8 cellular contexts compared by ENCODE assay signal in genomic region chr20:53736122-53736756, GRCh38.
A peak's percentile ranks its signal among the peaks of the same experiment; 100 is the strongest.
DNase-seq lines count a peak whose midpoint lies in the region; ATAC-seq and TF ChIP-seq lines count a peak whose summit lies in the region.

No MANE protein-coding gene starts in this region.

- H3K36me3 ChIP-seq in subcutaneous abdominal adipose tissue (ENCODE audit: control insufficient read depth in 5 of 5, insufficient read depth in 5 of 5, low read length in 5 of 5) = no peaks in the 10 kb centered on the region
- H3K36me3 ChIP-seq in uterus = no peaks in the 10 kb centered on the region

- H3K36me3 Mint-ChIP-seq in activated CD8-positive, alpha-beta memory T cell treated with anti-CD3 and anti-CD28 coated beads, Interleukin-2, amount 10 ng/mL, durations not matched to agents 7 days and 5 days = no peaks in the 10 kb centered on the region

- TF ChIP-seq CTCF in uterus (IDR thresholded peaks at IDR 0.05) = no peak

- H3K4me3 ChIP-seq in right cardiac atrium (ENCODE audit: low read length) (peak overlapping the region; percentile 38), subcutaneous abdominal adipose tissue (ENCODE audit: low read depth in 1 of 5, low read length in 5 of 5) (no peak overlapping the region), uterus (no peak overlapping the region)

- H3K27me3 ChIP-seq in right cardiac atrium (ENCODE audit: control insufficient read depth, insufficient read depth) = no peaks in the 10 kb centered on the region
- no peaks in the 10 kb centered on the region for H3K27me3 ChIP-seq in subcutaneous abdominal adipose tissue (ENCODE audit: control insufficient read depth in 5 of 5, insufficient read depth in 4 of 5, low read length in 5 of 5)
- no peaks in the 10 kb centered on the region for H3K27me3 ChIP-seq in uterus

- H3K27ac ChIP-seq in right cardiac atrium (ENCODE audit: low read length) (peak overlapping the region; percentile 40), subcutaneous abdominal adipose tissue (ENCODE audit: low read depth, low read length) (peak overlapping the region; percentile 90), uterus (no peak overlapping the region)

- 24% methylated on average over 7 of the region's 7 CpGs for WGBS in right cardiac atrium

- peak overlapping the region; percentile 19 for H3K4me3 Mint-ChIP-seq in activated CD8-positive, alpha-beta memory T cell treated with anti-CD3 and anti-CD28 coated beads, Interleukin-2, amount 10 ng/mL, durations not matched to agents 7 days and 5 days

- no peak overlapping the region for H3K9ac ChIP-seq in subcutaneous abdominal adipose tissue (ENCODE audit: low read length in 5 of 5)

- no peaks in the 10 kb centered on the region for H3K27me3 Mint-ChIP-seq in activated CD8-positive, alpha-beta memory T cell treated with anti-CD3 and anti-CD28 coated beads, Interleukin-2, amount 10 ng/mL, durations not matched to agents 7 days and 5 days

- CTCF ChIA-PET in activated CD8-positive, alpha-beta memory T cell treated with anti-CD3 and anti-CD28 coated beads, Interleukin-2, amount 10 ng/mL, durations not matched to agents 7 days and 5 days (lab: Charles Lee) = interaction anchor here (0.7 to 2.7 kb wide), 11 partner anchors 8 to 194 kb away, joined by 3 to 6 read pairs (median 4); no protein-coding TSS in a partner anchor

- H3K9me3 Mint-ChIP-seq in activated CD8-positive, alpha-beta memory T cell treated with anti-CD3 and anti-CD28 coated beads, Interleukin-2, amount 10 ng/mL, durations not matched to agents 7 days and 5 days (ENCODE audit: low read depth) = no peaks in the 10 kb centered on the region

- intact Hi-C loops in right cardiac atrium (cut with DNase I) = loop anchor here in 1 of 4 donors (5.0 to 10.0 kb wide), 3 partner anchors 114 to 179 kb away; partner anchors contain the start of gene ZNF217
- intact Hi-C loops in uterus (cut with DNase I; ENCODE audit: low total_unique reads) = no loop called here

- H3K4me1 Mint-ChIP-seq in activated CD8-positive, alpha-beta memory T cell treated with anti-CD3 and anti-CD28 coated beads, Interleukin-2, amount 10 ng/mL, durations not matched to agents 7 days and 5 days = peaks cover 45% of the 10 kb centered on the region

- H3K27ac Mint-ChIP-seq in activated CD8-positive, alpha-beta memory T cell treated with anti-CD3 and anti-CD28 coated beads, Interleukin-2, amount 10 ng/mL, durations not matched to agents 7 days and 5 days = peak overlapping the region; percentile 80

- H3K4me1 ChIP-seq in right cardiac atrium (ENCODE audit: control insufficient read depth, insufficient read depth, low read length) (peaks cover 5% of the 10 kb centered on the region), subcutaneous abdominal adipose tissue (ENCODE audit: control insufficient read depth in 5 of 5, insufficient read depth in 5 of 5, low read length in 5 of 5) (peaks cover 13 to 39% (median 35%) of the 10 kb centered on the region in 5 donors), uterus (no peaks in the 10 kb centered on the region)

- H3K9me3 ChIP-seq in right cardiac atrium (ENCODE audit: control insufficient read depth, low read length) (no peaks in the 10 kb centered on the region), subcutaneous abdominal adipose tissue (ENCODE audit: control insufficient read depth in 5 of 5, low read length in 5 of 5) (no peaks in the 10 kb centered on the region), uterus (no peaks in the 10 kb centered on the region)

- TF ChIP-seq POLR2A in uterus (IDR thresholded peaks at IDR 0.05) = no peak

- DNase-seq in activated CD8-positive, alpha-beta memory T cell treated with anti-CD3 and anti-CD28 coated beads, Interleukin-2, amount 10 ng/mL, durations not matched to agents 7 days and 5 days = no peak
- DNase-seq in activated CD8-positive, alpha-beta memory T cell treated with anti-CD3 and anti-CD28 coated beads for 24 hours = no peak
- DNase-seq in SW480 (ENCODE audit: low spot score) (peak; percentile 83), right cardiac atrium (no peak), uterus (no peak), NCI-H1092 (lab: John Stamatoyannopoulos, UW) (no peak)

- no peak for ATAC-seq in activated CD8-positive, alpha-beta memory T cell treated with anti-CD3 and anti-CD28 coated beads, Interleukin-2, amount 10 ng/mL, durations not matched to agents 7 days and 5 days
- ATAC-seq in right cardiac atrium (peak; percentile 22 to 28), esophagus mucosa (no peak)

Comparison
In these comparisons a context has a peak if more than half of its experiments do, and no peak if none do; other contexts are left out.
1. ATAC-seq: peak in right cardiac atrium (2 of 2); none in activated CD8-positive, alpha-beta memory T cell treated with anti-CD3 and anti-CD28 coated beads, Interleukin-2, amount 10 ng/mL, durations not matched to agents 7 days and 5 days (single experiment) and esophagus mucosa (single experiment).
2. H3K27ac ChIP-seq: peak in right cardiac atrium (single experiment) and subcutaneous abdominal adipose tissue (single experiment); none in uterus (0 of 2).